In genomic region chr5:101658433-101658832, GRCh38 we compare ENCODE assay signal across 14 cellular contexts.
DNase-seq lines count a peak whose midpoint lies in the region; ATAC-seq, FAIRE-seq and TF ChIP-seq lines count a peak whose summit lies in the region.
"Had no signal": no experiment of that assay in that cellular context is flagged by ENCODE, and none has a peak within 500 bp of the region (broad histone marks: within the 10 kb centered on the region; RNA-seq: fewer than 3 reads in every experiment).

No MANE protein-coding gene starts in this region.

- H3K36me3 Mint-ChIP-seq in Caco-2 (ENCODE audit: insufficient read depth, unreplicated experiment) (no peaks in the 10 kb centered on the region), neural crest cell (ENCODE audit: low read depth) (no peaks in the 10 kb centered on the region), mesothelial cell of epicardium (no peaks in the 10 kb centered on the region)
- H3K36me3 Mint-ChIP-seq: CD14-positive monocyte; CD8-positive, alpha-beta T cell had no signal

- H2BK120ac ChIP-seq in H1 (replicated peaks; ENCODE audit: low read depth, low read length): no peak overlapping the region

- intact Hi-C loops in Caco-2 (cut with micrococcal nuclease; ENCODE audit: unreplicated experiment): no loop called here

- no peak overlapping the region for H3K23ac ChIP-seq in H1 (ENCODE audit: insufficient read length)

- no peak overlapping the region for H2BK20ac ChIP-seq in H1 (ENCODE audit: low read length)

- no peaks in the 10 kb centered on the region for H3K79me2 ChIP-seq in H1 (ENCODE audit: control insufficient read depth in 1 of 2, insufficient read depth in 2 of 2, low read length in 2 of 2)

- no peak overlapping the region for H3K27ac ChIP-seq in H1 (ENCODE audit: low read depth, low read length)
- H3K27ac ChIP-seq: 22Rv1, GM23248 had no signal

- H3K36me3 ChIP-seq in Caco-2 (ENCODE audit: control insufficient read depth, insufficient read depth, low read length) (no peaks in the 10 kb centered on the region), H1 (ENCODE audit: control insufficient read depth in 2 of 4, insufficient read depth in 4 of 4, low read length in 3 of 4) (no peaks in the 10 kb centered on the region)

- WGBS in H1 (ENCODE audit: extremely low coverage in 1 of 2, insufficient coverage in 1 of 2, insufficient read length in 1 of 2, insufficient replicate concordance in 2 of 2, low coverage in 1 of 2, low lambda C conversion rate in 2 of 2, missing lambda C conversion rate in 1 of 2), 2 experiments: 77% methylated on average over 7 of the region's 7 CpGs; no CpG with 5 or more reads in 1 of the 2 experiments

- H3K9me3 Mint-ChIP-seq in Caco-2 (ENCODE audit: unreplicated experiment) (peaks cover 11% of the 10 kb centered on the region), neural crest cell (no peaks in the 10 kb centered on the region), mesothelial cell of epicardium (no peaks in the 10 kb centered on the region)
- H3K9me3 Mint-ChIP-seq: CD8-positive, alpha-beta T cell had no signal

- no peak for ATAC-seq in GM18517 (IDR thresholded peaks at IDR 0.05; ENCODE audit: unreplicated experiment)
- ATAC-seq: CD8-positive, alpha-beta T cell; K562 had no signal

- no peak for DNase-seq in Caco-2
- peak; percentile 12 for DNase-seq in MV-4-11 (lab: John Stamatoyannopoulos, UW)
- no peak for DNase-seq in H1 (ENCODE audit: low read depth in 1 of 2, low spot score in 2 of 2)
- DNase-seq in neural crest cell (ENCODE audit: low read depth, low spot score): no peak
- DNase-seq in activated CD4-positive, alpha-beta T cell treated with anti-CD3 and anti-CD28 coated beads for 48 hours: no peak
- no peak for DNase-seq in NAMALWA (ENCODE audit: low spot score)
- no peak for DNase-seq in mesothelial cell of epicardium (ENCODE audit: low spot score in 2 of 2, unreplicated experiment in 2 of 2)
- DNase-seq: CD8-positive, alpha-beta T cell; GM23248; HCEC 1CT had no signal

- H3K56ac ChIP-seq in H1 (replicated peaks; ENCODE audit: insufficient read length, low read depth, low read length): no peak overlapping the region

- no peak overlapping the region for H3K4ac ChIP-seq in H1 (replicated peaks; ENCODE audit: insufficient read length, low read depth, low read length)

- no peaks in the 10 kb centered on the region for H3K79me1 ChIP-seq in H1 (ENCODE audit: low read depth, low read length)

- no peak overlapping the region for H3K18ac ChIP-seq in H1 (ENCODE audit: extremely low read depth, low read length)

- POLR2A ChIA-PET in Caco-2 (lab: Charles Lee): no interaction called here
- POLR2A ChIA-PET in H1 (lab: Charles Lee; ENCODE audit: partially characterized antibody): no interaction called here

- H3K4me3 Mint-ChIP-seq in Caco-2 (ENCODE audit: unreplicated experiment) (no peak overlapping the region), neural crest cell (no peak overlapping the region), mesothelial cell of epicardium (no peak overlapping the region)
- H3K4me3 Mint-ChIP-seq: CD14-positive monocyte; CD8-positive, alpha-beta T cell had no signal

- no peak overlapping the region for H3K14ac ChIP-seq in H1 (ENCODE audit: insufficient read length)

- H2AFZ ChIP-seq in H1 (ENCODE audit: low read length): 0 out of 2 replicates have a peak overlapping the region, but pooled peaks have one; percentile 57
- H2AFZ ChIP-seq: GM23248 had no signal

- no peak overlapping the region for H2BK5ac ChIP-seq in H1 (ENCODE audit: low read depth, low read length)

- no peak overlapping the region for H2BK15ac ChIP-seq in H1 (ENCODE audit: low read length)

- FAIRE-seq in H1 (lab: Jason Lieb, UNC): no peak
- FAIRE-seq: K562 had no signal

- H3K27me3 ChIP-seq in Caco-2 (replicated peaks; ENCODE audit: control insufficient read depth, insufficient read depth, low read length) (no peaks in the 10 kb centered on the region), H1 (replicated peaks in 1 of 4; ENCODE audit: control insufficient read depth in 3 of 4, extremely low read depth in 1 of 4, insufficient read depth in 3 of 4, low read length in 3 of 4) (no peaks in the 10 kb centered on the region)

- CTCF ChIA-PET in Caco-2 (lab: Charles Lee) (no interaction called here), H1 (lab: Charles Lee; ENCODE audit: partially characterized antibody) (interaction anchor here (1.1 kb wide), 1 partner anchor 20 kb away, joined by 4 read pairs; no protein-coding TSS in a partner anchor)

- H3K4me1 ChIP-seq in Caco-2 (peaks cover 37% of the 10 kb centered on the region), H1 (replicated peaks in 1 of 4; ENCODE audit: control insufficient read depth in 3 of 4, insufficient read depth in 4 of 4, low read length in 3 of 4) (peaks cover 0 to 3% (median 2%) of the 10 kb centered on the region in 4 experiments; a peak in 2 of 7 replicates)

- BruUV-seq in Caco-2 (replicated peaks; lab: Mats Ljungman, UMichigan): no TSS peak

- H3K27me3 Mint-ChIP-seq in Caco-2 (ENCODE audit: insufficient read depth, unreplicated experiment): no peaks in the 10 kb centered on the region
- H3K27me3 Mint-ChIP-seq in neural crest cell (ENCODE audit: low read depth): no peaks in the 10 kb centered on the region
- peaks cover 14% of the 10 kb centered on the region for H3K27me3 Mint-ChIP-seq in mesothelial cell of epicardium (ENCODE audit: low read depth)

- TF ChIP-seq EP300 in H1 (IDR thresholded peaks at IDR 0.05; ENCODE audit: borderline replicate concordance in 1 of 2, low read depth in 2 of 2, low read length in 2 of 2): no peak

- H2BK12ac ChIP-seq in H1 (ENCODE audit: low read depth, low read length): no peak overlapping the region; the same call in 1 of the 2 replicates

- no peak for TF ChIP-seq RAD21 in H1 (IDR thresholded peaks at IDR 0.05 in 1 of 2, conservative IDR thresholded peaks at IDR 0.05 in 1 of 2; ENCODE audit: low read depth in 2 of 2, low read length in 2 of 2)

- TF ChIP-seq CTCF in Caco-2 (IDR thresholded peaks at IDR 0.05; ENCODE audit: insufficient read depth in 1 of 2, low read depth in 1 of 2, low read length in 1 of 2, severe bottlenecking in 1 of 2, unreplicated experiment in 1 of 2) (no peak), H1 (IDR thresholded peaks at IDR 0.05; ENCODE audit: control extremely low read depth in 1 of 3, insufficient read depth in 1 of 3, low read depth in 1 of 3, low read length in 3 of 3) (no peak), neural crest cell (conservative IDR thresholded peaks at IDR 0.05) (no peak), mesothelial cell of epicardium (IDR thresholded peaks at IDR 0.05; ENCODE audit: unreplicated experiment) (no peak)

- no peak overlapping the region for H2AK5ac ChIP-seq in H1 (ENCODE audit: low read depth, low read length)

- no peak overlapping the region for H3K9ac ChIP-seq in H1 (replicated peaks in 1 of 4; ENCODE audit: extremely low read depth in 1 of 4, low read depth in 3 of 4, low read length in 3 of 4)
- H3K9ac ChIP-seq: GM23248 had no signal

- no peak overlapping the region for H4K8ac ChIP-seq in H1 (ENCODE audit: extremely low read depth, insufficient read depth, low read length)

- no peak overlapping the region for H3K4me2 ChIP-seq in H1 (ENCODE audit: insufficient read depth in 1 of 2, low read depth in 2 of 2, low read length in 2 of 2)

- H3K4me1 Mint-ChIP-seq in Caco-2 (ENCODE audit: low read depth, unreplicated experiment): peaks cover 33% of the 10 kb centered on the region
- peaks cover 8% of the 10 kb centered on the region for H3K4me1 Mint-ChIP-seq in neural crest cell
- peaks cover 4% of the 10 kb centered on the region for H3K4me1 Mint-ChIP-seq in mesothelial cell of epicardium

- no peaks in the 10 kb centered on the region for H4K20me1 ChIP-seq in H1 (replicated peaks in 1 of 2; ENCODE audit: control insufficient read depth in 1 of 2, insufficient read depth in 2 of 2, low read length in 2 of 2)

- H3K23me2 ChIP-seq in H1 (ENCODE audit: low read depth, low read length): no peaks in the 10 kb centered on the region

- no peak overlapping the region for H4K5ac ChIP-seq in H1 (ENCODE audit: insufficient read length, low read depth, low read length)

- TF ChIP-seq POLR2A in H1 (IDR thresholded peaks at IDR 0.05; ENCODE audit: control extremely low read depth in 1 of 2, low read depth in 2 of 2, low read length in 2 of 2): no peak

- H3K4me3 ChIP-seq in Caco-2 (ENCODE audit: low read depth, low read length): no peak overlapping the region
- no peak overlapping the region for H3K4me3 ChIP-seq in H1 (ENCODE audit: extremely low read depth in 1 of 4, insufficient read depth in 2 of 4, low read depth in 3 of 4, low read length in 4 of 4)
- H3K4me3 ChIP-seq: GM23248, K562 had no signal

- H3K27ac Mint-ChIP-seq in Caco-2 (ENCODE audit: unreplicated experiment): peak overlapping the region; percentile 90
- H3K27ac Mint-ChIP-seq in neural crest cell (ENCODE audit: unreplicated experiment): peak overlapping the region; percentile 95
- no peak overlapping the region for H3K27ac Mint-ChIP-seq in mesothelial cell of epicardium
- H3K27ac Mint-ChIP-seq: CD8-positive, alpha-beta T cell had no signal

- no peak overlapping the region for H4K91ac ChIP-seq in H1 (replicated peaks; ENCODE audit: insufficient read length, low read length)

- H3K9me3 ChIP-seq in Caco-2 (no peaks in the 10 kb centered on the region), H1 (ENCODE audit: insufficient read depth in 2 of 2, low read depth in 1 of 2, low read length in 1 of 2) (no peaks in the 10 kb centered on the region)

TF ChIP-seq in H1, 55 proteins besides CTCF, POLR2A, EP300 and RAD21 (continues in another document):
- no peak for TF ChIP-seq PHF8 (conservative IDR thresholded peaks at IDR 0.05; ENCODE audit: low read depth, low read length)
- no peak for TF ChIP-seq ZNF274 (IDR thresholded peaks at IDR 0.05; ENCODE audit: borderline replicate concordance, extremely low read depth, low read length)
- TF ChIP-seq SP1 (IDR thresholded peaks at IDR 0.05; ENCODE audit: low read depth, low read length): no peak
- TF ChIP-seq RXRA (IDR thresholded peaks at IDR 0.05; ENCODE audit: insufficient read depth, low read depth, low read length): no peak
- no peak for TF ChIP-seq E2F6 (IDR thresholded peaks at IDR 0.05)
- TF ChIP-seq GTF2F1 (IDR thresholded peaks at IDR 0.05; ENCODE audit: borderline replicate concordance, low read depth, low read length): no peak
- no peak for TF ChIP-seq SIX5 (IDR thresholded peaks at IDR 0.05; ENCODE audit: low read depth, low read length)
- TF ChIP-seq RBBP5 (IDR thresholded peaks at IDR 0.05; ENCODE audit: borderline replicate concordance, low read depth, low read length): no peak
- no peak for TF ChIP-seq EZH2 (IDR thresholded peaks at IDR 0.05; ENCODE audit: low read depth, low read length, severe bottlenecking)
- TF ChIP-seq HDAC6 (IDR thresholded peaks at IDR 0.05; ENCODE audit: low read depth, low read length): no peak
- no peak for TF ChIP-seq EGR1 (IDR thresholded peaks at IDR 0.05; ENCODE audit: borderline replicate concordance, low read depth, low read length)
